In genomic region chr17:72683506-72684404, GRCh38 we compare ENCODE assay signal across 9 cellular contexts.
DNase-seq lines count a peak whose midpoint lies in the region; ATAC-seq and TF ChIP-seq lines count a peak whose summit lies in the region.
"Had no signal": no experiment of that assay in that cellular context is flagged by ENCODE, and none has a peak within 500 bp of the region (broad histone marks: within the 10 kb centered on the region; RNA-seq: fewer than 3 reads in every experiment).

No MANE protein-coding gene starts in this region.

- no peaks in the 10 kb centered on the region for H3K9me3 ChIP-seq in Karpas-422 (ENCODE audit: low read length)

- ATAC-seq in T-cell (replicated peaks in 1 of 4) (no peak), HG03460 (IDR thresholded peaks at IDR 0.05; ENCODE audit: unreplicated experiment) (no peak)

- peaks cover 22% of the 10 kb centered on the region for H3K4me1 ChIP-seq in Karpas-422 (ENCODE audit: low read length)

- TF ChIP-seq CTCF in C4-2B (conservative IDR thresholded peaks at IDR 0.05) (no peak), astrocyte of the cerebellum (IDR thresholded peaks at IDR 0.05; ENCODE audit: low read depth, low read length, missing control alignments) (no peak)

- CTCF ChIA-PET in T-cell (lab: Charles Lee), result no interaction called here

- DNase-seq in Karpas-422 (no peak), astrocyte of the cerebellum (ENCODE audit: low read depth) (peak; percentile 66), medulla oblongata (ENCODE audit: extremely low spot score) (peak; percentile 43), T-cell (no peak), NCI-H774 (lab: John Stamatoyannopoulos, UW) (no peak), middle frontal gyrus (ENCODE audit: extremely low spot score, low spot score) (no peak)

- H3K4me2 ChIP-seq in Karpas-422 (ENCODE audit: low read depth, low read length, poor library complexity, severe bottlenecking), result no peak overlapping the region

- H3K4me3 ChIP-seq in Karpas-422 (ENCODE audit: low read length) (no peak overlapping the region), astrocyte of the cerebellum (ENCODE audit: low read depth, low read length) (no peak overlapping the region)
- H3K4me3 ChIP-seq: SK-N-MC had no signal

- no peak overlapping the region for H3K4me3 Mint-ChIP-seq in T-cell

- no peaks in the 10 kb centered on the region for H3K9me2 ChIP-seq in Karpas-422 (replicated peaks; ENCODE audit: insufficient read depth, low read length)

- in situ Hi-C loops in astrocyte of the cerebellum (cut with HindIII; ENCODE audit: low sequenced_read_pairs), result no loop called here

- no peak overlapping the region for H3K9ac ChIP-seq in Karpas-422 (ENCODE audit: low read length)

- H3K27ac ChIP-seq in C4-2B, result peak overlapping the region; percentile 79
- 0 out of 2 replicates have a peak overlapping the region, but pooled peaks have one; percentile 15 for H3K27ac ChIP-seq in Karpas-422 (ENCODE audit: low read length)
- H3K27ac ChIP-seq: SK-N-MC had no signal

- H3K36me3 ChIP-seq in Karpas-422 (ENCODE audit: insufficient read depth, low read length), result no peaks in the 10 kb centered on the region

- H4K20me1 ChIP-seq in Karpas-422 (ENCODE audit: insufficient read depth, low read depth, low read length), result no peaks in the 10 kb centered on the region

- H3K9me3 Mint-ChIP-seq in T-cell, result peaks cover 0 to 6% (median 2%) of the 10 kb centered on the region in 3 donors

- H3K27me3 Mint-ChIP-seq in T-cell, result no peaks in the 10 kb centered on the region

- no peaks in the 10 kb centered on the region for H3K79me2 ChIP-seq in Karpas-422 (ENCODE audit: low read length)

- H3K36me3 Mint-ChIP-seq in T-cell, result peaks cover 7% of the 10 kb centered on the region

- no peaks in the 10 kb centered on the region for H3K27me3 ChIP-seq in Karpas-422 (ENCODE audit: low read length)

- POLR2A ChIA-PET in T-cell (lab: Charles Lee), result no interaction called here

- H2AFZ ChIP-seq in Karpas-422 (ENCODE audit: low read length), result no peak overlapping the region

- no peaks in the 10 kb centered on the region for H3K4me1 Mint-ChIP-seq in T-cell

- H3K27ac Mint-ChIP-seq in T-cell, result no peak overlapping the region

Comparison
In these comparisons a context has a peak if more than half of its experiments do, and no peak if none do; other contexts are left out.
1. DNase-seq: peak in astrocyte of the cerebellum (single experiment) and medulla oblongata (single experiment); none in Karpas-422 (single experiment), T-cell (0 of 34), NCI-H774 (single experiment) and middle frontal gyrus (single experiment).